In the genomic region with DNA sequence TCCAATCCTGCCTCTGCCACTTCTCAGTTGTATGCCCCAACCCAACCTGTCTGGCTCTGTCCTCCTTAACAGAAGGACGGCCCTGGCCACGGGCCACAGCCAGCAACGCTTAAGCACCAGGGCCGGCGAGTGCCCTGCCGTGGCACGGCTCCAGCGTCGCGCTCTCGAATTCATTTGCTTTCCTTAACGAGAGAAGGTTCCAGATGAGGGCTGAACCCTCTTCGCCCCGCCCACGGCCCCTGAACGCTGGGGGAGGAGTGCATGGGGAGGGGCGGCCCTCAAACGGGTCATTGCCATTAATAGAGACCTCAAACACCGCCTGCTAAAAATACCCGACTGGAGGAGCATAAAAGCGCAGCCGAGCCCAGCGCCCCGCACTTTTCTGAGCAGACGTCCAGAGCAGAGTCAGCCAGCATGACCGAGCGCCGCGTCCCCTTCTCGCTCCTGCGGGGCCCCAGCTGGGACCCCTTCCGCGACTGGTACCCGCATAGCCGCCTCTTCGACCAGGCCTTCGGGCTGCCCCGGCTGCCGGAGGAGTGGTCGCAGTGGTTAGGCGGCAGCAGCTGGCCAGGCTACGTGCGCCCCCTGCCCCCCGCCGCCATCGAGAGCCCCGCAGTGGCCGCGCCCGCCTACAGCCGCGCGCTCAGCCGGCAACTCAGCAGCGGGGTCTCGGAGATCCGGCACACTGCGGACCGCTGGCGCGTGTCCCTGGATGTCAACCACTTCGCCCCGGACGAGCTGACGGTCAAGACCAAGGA, we compare ENCODE assay signal across 8 cellular contexts. TPM values are rescaled to one million over a fixed set of nuclear protein-coding genes. Genes with fewer than 3 reads are reported as not detected.
DNase-seq lines count a peak whose midpoint lies in the region; ATAC-seq lines count a peak whose summit lies in the region.

A gene (plus strand): TSS at position 375 of the 758 bp plus-strand sequence. CDS start 40 bp downstream, at position 415.

- peak; percentile 91 for DNase-seq in AG08396 (ENCODE audit: low spot score)
- DNase-seq in NOMO-1 treated with DMSO at 0.1 percent for 48 hours (lab: John Stamatoyannopoulos, UW; ENCODE audit: unreplicated experiment), result peak; percentile 97
- peak; percentile 64 for DNase-seq in activated CD8-positive, alpha-beta memory T cell treated with anti-CD3 and anti-CD28 coated beads, Interleukin-2, amount 50 U/mL, for 4 hours
- DNase-seq in mesenchymal stem cell, result peak; percentile 96
- DNase-seq in stimulated activated CD8-positive, alpha-beta memory T cell treated with anti-CD3 and anti-CD28 coated beads, Interleukin-7, amount 100 ng/mL, for 4 hours (ENCODE audit: low read depth in 2 of 2), result peak; percentile 54 to 61

- peak within 1 kb of the TSS; percentile 32 to 100 for H2BK12ac ChIP-seq in mesenchymal stem cell (ENCODE audit: low read length in 2 of 2)

- H3K4me1 ChIP-seq in mesenchymal stem cell (ENCODE audit: control insufficient read depth, insufficient read depth, low read depth, low read length), result peaks cover 31% of the 10 kb centered on the region

- H3K27ac ChIP-seq in mesenchymal stem cell (ENCODE audit: low read length, poor library complexity, severe bottlenecking), result peak within 1 kb of the TSS; percentile 73

- H3K4me2 ChIP-seq in mesenchymal stem cell (ENCODE audit: low read length, poor library complexity, severe bottlenecking), result peak within 1 kb of the TSS; percentile 82

- peak within 1 kb of the TSS; percentile 95 for H3K9ac ChIP-seq in mesenchymal stem cell (ENCODE audit: low read length)

- H2BK5ac ChIP-seq in mesenchymal stem cell (ENCODE audit: low read depth, low read length, poor library complexity, severe bottlenecking), result peak within 1 kb of the TSS; percentile 35

- no peaks in the 10 kb centered on the region for H3K79me1 ChIP-seq in mesenchymal stem cell (replicated peaks; ENCODE audit: low read length, poor library complexity, severe bottlenecking)

- H3K27me3 ChIP-seq in mesenchymal stem cell (ENCODE audit: control insufficient read depth in 1 of 2, insufficient read depth in 1 of 2, low read length in 2 of 2), result no peaks in the 10 kb centered on the region

- H3K18ac ChIP-seq in mesenchymal stem cell (ENCODE audit: low read depth in 1 of 2, low read length in 2 of 2), result peak within 1 kb of the TSS; percentile 85 to 90

- peaks cover 10 to 11% of the 10 kb centered on the region in 2 experiments for H3K36me3 ChIP-seq in mesenchymal stem cell (ENCODE audit: control insufficient read depth in 1 of 2, insufficient read depth in 2 of 2, low read depth in 1 of 2, low read length in 2 of 2)

- peak within 1 kb of the TSS; percentile 16 for H4K8ac ChIP-seq in mesenchymal stem cell (ENCODE audit: low read length)

- peak within 1 kb of the TSS; percentile 86 for H2BK15ac ChIP-seq in mesenchymal stem cell (ENCODE audit: low read depth, poor library complexity, severe bottlenecking)

- peak within 1 kb of the TSS; percentile 94 for H2AFZ ChIP-seq in mesenchymal stem cell (ENCODE audit: low read depth, low read length)

- peak within 1 kb of the TSS; percentile 80 to 89 for H3K4me3 ChIP-seq in mesenchymal stem cell (ENCODE audit: insufficient read depth in 1 of 2, low read depth in 1 of 2, low read length in 2 of 2)

- H2BK120ac ChIP-seq in mesenchymal stem cell (ENCODE audit: low read depth, low read length), result peak within 1 kb of the TSS; percentile 92

- H4K91ac ChIP-seq in mesenchymal stem cell (ENCODE audit: low read length), result peak within 1 kb of the TSS; percentile 83

- in situ Hi-C loops in endometrial microvascular endothelial cells (cut with HindIII; ENCODE audit: inconsistent ontology term, low pct_unique_long_range_greater_than_20kb, low sequenced_read_pairs), result no loop called here

- H3K14ac ChIP-seq in mesenchymal stem cell (ENCODE audit: low read length in 2 of 2), result peak within 1 kb of the TSS; percentile 83 to 87

- under 1% methylated on average over 45 of the region's 65 CpGs for WGBS in mesenchymal stem cell

- H2AK5ac ChIP-seq in mesenchymal stem cell (ENCODE audit: low read length, severe bottlenecking), result peak within 1 kb of the TSS; percentile 41

- peak within 1 kb of the TSS; percentile 85 to 94 for H3K4ac ChIP-seq in mesenchymal stem cell (ENCODE audit: low read depth in 1 of 2, low read length in 2 of 2)

- peak within 1 kb of the TSS in 1 of 2 experiments; percentile 79 for H3K23ac ChIP-seq in mesenchymal stem cell (ENCODE audit: low read length in 2 of 2)

- no peaks in the 10 kb centered on the region for H3K9me3 ChIP-seq in mesenchymal stem cell (ENCODE audit: control insufficient read depth, low read length)

- ATAC-seq in GM19023 (IDR thresholded peaks at IDR 0.05; ENCODE audit: unreplicated experiment) (peak; percentile 65), HG03558 (IDR thresholded peaks at IDR 0.05; ENCODE audit: extremely low read depth, unreplicated experiment) (peak; percentile 39)

RNA-seq across cellular contexts. Expression of the gene that starts here (rescaled TPM):
- total RNA-seq in endometrial microvascular endothelial cells (ENCODE audit: inconsistent ontology term), result 336 TPM
- polyA plus RNA-seq in mesenchymal stem cell (2013, experiment 1 of 2), result 794 TPM
- 815 TPM for polyA plus RNA-seq in mesenchymal stem cell (2013, experiment 2 of 2)

Comparison
In these comparisons a context has a peak if more than half of its experiments do, and no peak if none do; other contexts are left out.
1. Peak in every context shown above with its lines: DNase-seq, ATAC-seq, H3K4me3 ChIP-seq and H3K27ac ChIP-seq.